In genomic region chr6:159887146-159887545, GRCh38 we compare ENCODE assay signal across 24 cellular contexts. TPM values are rescaled to one million over a fixed set of nuclear protein-coding genes. Genes with fewer than 3 reads are reported as not detected.
"Had no signal": no experiment of that assay in that cellular context is flagged by ENCODE, and none has a peak within 500 bp of the region (broad histone marks: within the 10 kb centered on the region; RNA-seq: fewer than 3 reads in every experiment).

No MANE protein-coding gene starts in this region.

- ATAC-seq: gastrocnemius medialis; heart right ventricle; left lobe of liver; mucosa of descending colon; naive thymus-derived CD8-positive, alpha-beta T cell; right cardiac atrium; stimulated activated memory B cell treated with anti-CD40 and anti-IgM and Interleukin-4, amounts not matched to agents 10 μg/mL and 1 μg/mL and 100 μg/mL, for 72 hours had no signal

- H3K36me3 Mint-ChIP-seq: naive thymus-derived CD8-positive, alpha-beta T cell; stimulated activated memory B cell treated with anti-CD40 and anti-IgM and Interleukin-4, amounts not matched to agents 10 μg/mL and 1 μg/mL and 100 μg/mL, for 72 hours had no signal

- H3K27me3 ChIP-seq: ovary, testis had no signal

- DNase-seq: effector memory CD4-positive, alpha-beta T cell; gastrocnemius medialis; heart right ventricle; hypothalamus; mammary epithelial cell; mucosa of descending colon; naive thymus-derived CD8-positive, alpha-beta T cell; nucleus accumbens; ovary; right cardiac atrium; stimulated activated CD4-positive, alpha-beta T cell treated with anti-CD3 and anti-CD28 coated beads, Interleukin-4, amount 100 ng/mL, for 1 hour; testis had no signal

- H3K4me1 Mint-ChIP-seq: naive thymus-derived CD8-positive, alpha-beta T cell; stimulated activated memory B cell treated with anti-CD40 and anti-IgM and Interleukin-4, amounts not matched to agents 10 μg/mL and 1 μg/mL and 100 μg/mL, for 72 hours had no signal

- H3K9me3 ChIP-seq: esophagus muscularis mucosa, gastrocnemius medialis, heart right ventricle, mucosa of descending colon, ovary, testis, tibial nerve had no signal

- FAIRE-seq: islet of Langerhans had no signal

- H3K4me3 Mint-ChIP-seq: naive thymus-derived CD8-positive, alpha-beta T cell; stimulated activated memory B cell treated with anti-CD40 and anti-IgM and Interleukin-4, amounts not matched to agents 10 μg/mL and 1 μg/mL and 100 μg/mL, for 72 hours; stimulated activated naive CD8-positive, alpha-beta T cell treated with anti-CD3 and anti-CD28 coated beads, Interleukin-15, Interleukin-2, amounts not matched to agents 100 ng/mL and 50 ng/mL, for 24 hours had no signal

- H3K27ac Mint-ChIP-seq: naive thymus-derived CD8-positive, alpha-beta T cell; progenitor cell of endocrine pancreas; stimulated activated memory B cell treated with anti-CD40 and anti-IgM and Interleukin-4, amounts not matched to agents 10 μg/mL and 1 μg/mL and 100 μg/mL, for 72 hours; stimulated activated naive CD8-positive, alpha-beta T cell treated with anti-CD3 and anti-CD28 coated beads, Interleukin-15, Interleukin-2, amounts not matched to agents 100 ng/mL and 50 ng/mL, for 24 hours had no signal

- H3K4me3 ChIP-seq: esophagus muscularis mucosa, gastrocnemius medialis, heart right ventricle, mucosa of descending colon, ovary, smooth muscle cell, testis, tibial nerve had no signal

- H3K4me2 ChIP-seq: smooth muscle cell had no signal

- H3K27ac ChIP-seq: epithelial cell of prostate, esophagus muscularis mucosa, gastrocnemius medialis, heart right ventricle, ovary, testis, tibial nerve had no signal

- H3K36me3 ChIP-seq: esophagus muscularis mucosa, gastrocnemius medialis, heart right ventricle, ovary, tibial nerve had no signal

- H3K9me3 Mint-ChIP-seq: naive thymus-derived CD8-positive, alpha-beta T cell; stimulated activated memory B cell treated with anti-CD40 and anti-IgM and Interleukin-4, amounts not matched to agents 10 μg/mL and 1 μg/mL and 100 μg/mL, for 72 hours; stimulated activated naive CD8-positive, alpha-beta T cell treated with anti-CD3 and anti-CD28 coated beads, Interleukin-15, Interleukin-2, amounts not matched to agents 100 ng/mL and 50 ng/mL, for 24 hours had no signal

- H3K4me1 ChIP-seq: esophagus muscularis mucosa, testis, tibial nerve had no signal

RNA-seq across cellular contexts. Expression of gene MAS1, which starts 3.6 kb away (rescaled TPM):
- total RNA-seq: esophagus muscularis mucosa; fibroblast of villous mesenchyme; gastrocnemius medialis; left lobe of liver; mammary epithelial cell; mucosa of descending colon; naive thymus-derived CD8-positive, alpha-beta T cell; progenitor cell of endocrine pancreas; smooth muscle cell; tibial nerve had no signal
- polyA plus RNA-seq: heart right ventricle; mammary epithelial cell; naive thymus-derived CD8-positive, alpha-beta T cell; neural cell; smooth muscle cell; urinary bladder had no signal
